In the genomic region with DNA sequence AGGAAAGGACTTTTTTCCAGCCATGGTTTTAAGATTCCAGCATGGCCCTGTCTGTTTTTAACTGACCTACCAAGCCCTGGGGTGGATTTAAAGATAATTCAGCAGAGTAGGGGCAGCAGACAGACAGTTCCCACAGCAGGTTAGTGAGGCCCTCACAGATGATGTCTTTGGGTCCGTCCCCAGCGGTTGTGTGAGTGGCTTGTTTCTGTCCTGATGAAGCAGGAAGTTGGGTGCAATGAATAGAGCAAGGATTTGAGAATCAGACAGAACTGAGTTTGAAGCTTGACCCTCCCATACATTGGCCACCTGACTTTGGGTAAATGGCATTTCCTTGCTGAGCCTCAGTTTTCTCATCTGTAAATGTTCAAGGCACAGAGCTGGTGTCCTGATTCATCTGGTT, we compare ENCODE assay signal across 31 cellular contexts.
"Had no signal": no experiment of that assay in that cellular context is flagged by ENCODE, and none has a peak within 500 bp of the region (broad histone marks: within the 10 kb centered on the region; RNA-seq: fewer than 3 reads in every experiment).

No MANE protein-coding gene starts in this region.

- H2AFZ ChIP-seq: hepatocyte had no signal

- H3K9me3 ChIP-seq: adrenal gland, body of pancreas, esophagus squamous epithelium, gastroesophageal sphincter, heart right ventricle had no signal

- H3K36me3 ChIP-seq: adrenal gland, esophagus squamous epithelium, gastroesophageal sphincter, heart right ventricle, WERI-Rb-1 had no signal

- FAIRE-seq: colon, endometrium, endothelial cell of umbilical vein had no signal

- H3K4me1 ChIP-seq: adrenal gland, body of pancreas, esophagus squamous epithelium, gastroesophageal sphincter had no signal

- DNase-seq: activated B cell treated with CpG ODN at 0.5 μM for 24 hours; activated CD4-positive, alpha-beta T cell treated with anti-CD3 and anti-CD28 coated beads for 48 hours; activated CD4-positive, alpha-beta T cell treated with anti-CD3 and anti-CD28 coated beads, Interleukin-2, amount 50 U/mL, for 1 hour; activated CD4-positive, alpha-beta T cell treated with anti-CD3 and anti-CD28 coated beads, Interleukin-2, amount 50 U/mL, for 48 hours; activated CD8-positive, alpha-beta memory T cell treated with anti-CD3 and anti-CD28 coated beads, Interleukin-2, amount 10 ng/mL, durations not matched to agents 7 days and 5 days; activated CD8-positive, alpha-beta memory T cell treated with anti-CD3 and anti-CD28 coated beads, Interleukin-2, amount 50 U/mL, for 4 hours; activated CD8-positive, alpha-beta T cell treated with anti-CD3 and anti-CD28 coated beads, Interleukin-2, amount 10 ng/mL, durations not matched to agents 7 days and 5 days; activated effector memory CD4-positive, alpha-beta T cell treated with anti-CD3 and anti-CD28 coated beads, Interleukin-2, amount 50 U/mL, for 16 hours; activated naive CD4-positive, alpha-beta T cell treated with anti-CD3 and anti-CD28 coated beads for 36 hours; activated naive CD8-positive, alpha-beta T cell treated with anti-CD3 and anti-CD28 coated beads for 36 hours; activated naive CD8-positive, alpha-beta T cell treated with anti-CD3 and anti-CD28 coated beads, Interleukin-2, amount 50 U/mL, for 24 hours; activated T-cell treated with anti-CD3 and anti-CD28 coated beads, Interleukin-2, amount 50 U/mL, for 1 hour; activated T-cell treated with anti-CD3 and anti-CD28 coated beads, Interleukin-2, amount 50 U/mL, for 48 hours; amygdala; aorta; body of pancreas; caudate nucleus; cortex of kidney; effector CD8-positive, alpha-beta T cell; esophagus squamous epithelium; foreskin melanocyte; heart right ventricle; WERI-Rb-1 had no signal

- H3K4me3 ChIP-seq: adrenal gland, body of pancreas, esophagus squamous epithelium, gastroesophageal sphincter, heart right ventricle, hepatocyte had no signal

- H3K79me2 ChIP-seq: hepatocyte had no signal

- ATAC-seq: activated CD4-positive, CD25-positive, alpha-beta regulatory T cell treated with anti-CD3 and anti-CD28 coated beads, Interleukin-2, amount 50 U/mL, for 24 hours; activated CD8-positive, alpha-beta memory T cell treated with anti-CD3 and anti-CD28 coated beads, Interleukin-2, amount 10 ng/mL, durations not matched to agents 7 days and 5 days; activated CD8-positive, alpha-beta T cell treated with anti-CD3 and anti-CD28 coated beads, Interleukin-2, amount 10 ng/mL, durations not matched to agents 7 days and 5 days; activated naive CD8-positive, alpha-beta T cell treated with anti-CD3 and anti-CD28 coated beads, Interleukin-2, amount 50 U/mL, for 24 hours; body of pancreas; gastroesophageal sphincter had no signal

- H3K27ac ChIP-seq: adrenal gland, body of pancreas, epithelial cell of prostate, esophagus squamous epithelium, gastroesophageal sphincter, hepatocyte, WERI-Rb-1 had no signal

- H3K4me2 ChIP-seq: hepatocyte had no signal

- H3K27me3 ChIP-seq: adrenal gland, body of pancreas, esophagus squamous epithelium, heart right ventricle, hepatocyte had no signal
